9 cellular contexts compared by ENCODE assay signal in the genomic region with DNA sequence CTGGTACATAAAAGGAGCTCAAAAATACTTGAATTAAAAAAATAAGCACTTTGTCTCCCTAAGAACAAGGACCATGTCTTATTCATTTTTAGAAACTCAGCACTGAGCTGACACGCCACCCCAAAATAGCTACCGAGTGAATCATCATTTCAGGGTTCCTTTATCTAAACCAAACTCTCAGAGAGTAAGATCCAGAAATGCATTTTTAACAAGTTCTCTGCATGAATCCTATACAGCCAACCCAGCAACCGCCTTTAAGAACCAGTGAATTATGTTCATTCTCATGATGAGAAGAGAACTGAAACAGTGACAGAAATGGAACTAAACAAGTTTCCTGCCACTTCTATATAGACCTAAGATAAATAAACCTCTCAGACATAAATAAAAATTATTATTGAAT. TPM values are rescaled to one million over a fixed set of nuclear protein-coding genes. Genes with fewer than 3 reads are reported as not detected.
A peak's percentile ranks its signal among the peaks of the same experiment; 100 is the strongest.
DNase-seq lines count a peak whose midpoint lies in the region; ATAC-seq, FAIRE-seq and TF ChIP-seq lines count a peak whose summit lies in the region.
"Had no signal": no experiment of that assay in that cellular context is flagged by ENCODE, and none has a peak within 500 bp of the region (broad histone marks: within the 10 kb centered on the region; RNA-seq: fewer than 3 reads in every experiment).

No MANE protein-coding gene starts in this region.

- ATAC-seq in GM19468 (IDR thresholded peaks at IDR 0.05; ENCODE audit: extremely low read depth, unreplicated experiment), result peak; percentile 76
- ATAC-seq in HG03439 (IDR thresholded peaks at IDR 0.05; ENCODE audit: unreplicated experiment), result peak; percentile 65
- no peak for ATAC-seq in omental fat pad (ENCODE audit: low FRiP score)
- ATAC-seq: gastroesophageal sphincter had no signal

- in situ Hi-C loops in GM13976 (cut with MboI; ENCODE audit: low sequenced_read_pairs, unreplicated experiment), result no loop called here

- TF ChIP-seq CTCF in GM13976 (IDR thresholded peaks at IDR 0.05; ENCODE audit: borderline replicate concordance, control extremely low read depth, extremely low read depth, insufficient read depth, missing control alignments), result no peak
- no peak for TF ChIP-seq CTCF in fibroblast of pulmonary artery (IDR thresholded peaks at IDR 0.05; ENCODE audit: low read length, missing control alignments)
- no peak for TF ChIP-seq CTCF in D721Med (IDR thresholded peaks at IDR 0.05; ENCODE audit: insufficient read depth, missing control alignments)
- no peak for TF ChIP-seq CTCF in omental fat pad (IDR thresholded peaks at IDR 0.05)

- no peak for FAIRE-seq in D721Med (lab: Jason Lieb, UNC)

- no peak overlapping the region for H3K4me3 ChIP-seq in fibroblast of pulmonary artery (replicated peaks; ENCODE audit: low read depth, low read length)
- H3K4me3 ChIP-seq: gastroesophageal sphincter had no signal

- DNase-seq in GM13976 (ENCODE audit: low spot score) (peak; percentile 48), fibroblast of pulmonary artery (ENCODE audit: low read depth) (peak; percentile 25), D721Med (ENCODE audit: insufficient read length, low spot score) (no peak), NCI-H510A treated with DMSO at 0.1 percent for 48 hours (lab: John Stamatoyannopoulos, UW) (no peak), C1 segment of cervical spinal cord (lab: John Stamatoyannopoulos, UW) (no peak), omental fat pad (ENCODE audit: low spot score) (no peak)

RNA-seq across cellular contexts. Expression of a gene that starts 8.7 kb away (rescaled TPM):
- total RNA-seq in omental fat pad, result 1 to 10 TPM; 4.0 to 6.6 (median 4.7) TPM

Comparison
In these comparisons a context has a peak if more than half of its experiments do, and no peak if none do; other contexts are left out.
1. DNase-seq: peak in GM13976 (single experiment) and fibroblast of pulmonary artery (single experiment); none in D721Med (single experiment), NCI-H510A treated with DMSO at 0.1 percent for 48 hours (single experiment), C1 segment of cervical spinal cord (0 of 14) and omental fat pad (single experiment).